1 cellular context compared by ENCODE assay signal in the genomic region with DNA sequence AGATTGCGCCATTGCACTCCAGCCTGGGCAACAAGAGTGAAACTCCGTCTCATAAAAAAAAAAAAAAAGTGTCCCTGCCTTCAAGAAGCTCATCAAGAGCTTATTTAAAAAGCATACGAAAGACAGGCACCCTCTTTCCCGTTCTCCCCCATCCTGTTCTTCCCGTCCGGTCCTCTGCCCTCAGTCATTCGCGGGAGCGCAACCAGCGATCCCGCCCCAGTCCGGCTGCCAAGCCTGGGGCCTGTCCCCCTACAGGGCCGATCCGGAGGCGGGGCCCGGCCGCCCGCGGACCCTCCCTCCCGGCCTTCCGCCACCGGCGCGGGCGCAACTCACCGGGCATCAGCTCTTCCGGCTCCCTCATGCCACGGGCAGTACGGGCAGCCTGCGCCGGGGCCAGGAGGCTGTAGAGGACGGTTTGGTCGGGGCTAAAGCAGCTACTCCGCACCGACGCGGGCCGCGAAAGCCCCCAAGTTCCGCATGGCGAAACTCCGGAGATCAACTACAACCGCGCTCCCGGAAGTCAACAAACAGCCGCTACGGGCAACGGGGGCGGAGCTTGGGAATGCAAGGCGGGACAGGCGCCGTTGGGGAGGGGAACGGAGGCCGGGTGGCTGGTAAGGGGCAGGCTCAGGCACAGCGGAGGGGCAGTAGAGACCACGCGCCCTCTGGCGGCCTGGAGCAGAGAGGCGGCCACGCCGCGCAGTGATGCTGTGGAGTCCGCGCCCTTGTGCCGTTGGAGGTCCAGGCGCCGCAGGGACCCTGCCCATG.
TF ChIP-seq lines count a peak whose summit lies in the region.

RPGR (minus strand) TSS at position 503 of the 768 bp plus-strand sequence; CDS start at position 361, 142 bp downstream.

TF ChIP-seq in GM12878, 131 proteins besides CTCF, POLR2A, EP300 and RAD21 (continued from another document and continues in another):
- TF ChIP-seq BHLHE40 (IDR thresholded peaks at IDR 0.05; ENCODE audit: borderline replicate concordance in 1 of 2, low read depth in 2 of 2, low read length in 1 of 2): peak in 1 of 2 experiments; percentile 32; a peak in 1 of 4 replicates
- TF ChIP-seq, protein P1, sequence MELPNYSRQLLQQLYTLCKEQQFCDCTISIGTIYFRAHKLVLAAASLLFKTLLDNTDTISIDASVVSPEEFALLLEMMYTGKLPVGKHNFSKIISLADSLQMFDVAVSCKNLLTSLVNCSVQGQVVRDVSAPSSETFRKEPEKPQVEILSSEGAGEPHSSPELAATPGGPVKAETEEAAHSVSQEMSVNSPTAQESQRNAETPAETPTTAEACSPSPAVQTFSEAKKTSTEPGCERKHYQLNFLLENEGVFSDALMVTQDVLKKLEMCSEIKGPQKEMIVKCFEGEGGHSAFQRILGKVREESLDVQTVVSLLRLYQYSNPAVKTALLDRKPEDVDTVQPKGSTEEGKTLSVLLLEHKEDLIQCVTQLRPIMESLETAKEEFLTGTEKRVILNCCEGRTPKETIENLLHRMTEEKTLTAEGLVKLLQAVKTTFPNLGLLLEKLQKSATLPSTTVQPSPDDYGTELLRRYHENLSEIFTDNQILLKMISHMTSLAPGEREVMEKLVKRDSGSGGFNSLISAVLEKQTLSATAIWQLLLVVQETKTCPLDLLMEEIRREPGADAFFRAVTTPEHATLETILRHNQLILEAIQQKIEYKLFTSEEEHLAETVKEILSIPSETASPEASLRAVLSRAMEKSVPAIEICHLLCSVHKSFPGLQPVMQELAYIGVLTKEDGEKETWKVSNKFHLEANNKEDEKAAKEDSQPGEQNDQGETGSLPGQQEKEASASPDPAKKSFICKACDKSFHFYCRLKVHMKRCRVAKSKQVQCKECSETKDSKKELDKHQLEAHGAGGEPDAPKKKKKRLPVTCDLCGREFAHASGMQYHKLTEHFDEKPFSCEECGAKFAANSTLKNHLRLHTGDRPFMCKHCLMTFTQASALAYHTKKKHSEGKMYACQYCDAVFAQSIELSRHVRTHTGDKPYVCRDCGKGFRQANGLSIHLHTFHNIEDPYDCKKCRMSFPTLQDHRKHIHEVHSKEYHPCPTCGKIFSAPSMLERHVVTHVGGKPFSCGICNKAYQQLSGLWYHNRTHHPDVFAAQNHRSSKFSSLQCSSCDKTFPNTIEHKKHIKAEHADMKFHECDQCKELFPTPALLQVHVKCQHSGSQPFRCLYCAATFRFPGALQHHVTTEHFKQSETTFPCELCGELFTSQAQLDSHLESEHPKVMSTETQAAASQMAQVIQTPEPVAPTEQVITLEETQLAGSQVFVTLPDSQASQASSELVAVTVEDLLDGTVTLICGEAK (IDR thresholded peaks at IDR 0.05; ENCODE audit: borderline replicate concordance): peak; percentile 68; the same call in 1 of the 2 replicates
- TF ChIP-seq BACH1 (IDR thresholded peaks at IDR 0.05; ENCODE audit: borderline replicate concordance): 0 out of 2 replicates have a peak, but pooled peaks have one; percentile 7
- no peak for TF ChIP-seq POLR2AphosphoS5 (IDR thresholded peaks at IDR 0.05; ENCODE audit: low read length)
- TF ChIP-seq CREM (IDR thresholded peaks at IDR 0.05; ENCODE audit: low read depth): peak; percentile 43; the same call in 1 of the 2 replicates
- no peak; the same call in 1 of the 2 replicates for TF ChIP-seq HCFC1 (IDR thresholded peaks at IDR 0.05; ENCODE audit: low read length)
- no peak for TF ChIP-seq CHD4 (IDR thresholded peaks at IDR 0.05)
- peak; percentile 95 for TF ChIP-seq NKRF (conservative IDR thresholded peaks at IDR 0.05)
- no peak for TF ChIP-seq NR2F1 (conservative IDR thresholded peaks at IDR 0.05)
- no peak for TF ChIP-seq RB1 (IDR thresholded peaks at IDR 0.05; ENCODE audit: borderline replicate concordance)
- no peak for TF ChIP-seq CBX5 (IDR thresholded peaks at IDR 0.05; ENCODE audit: low read depth)
- TF ChIP-seq, protein P2, sequence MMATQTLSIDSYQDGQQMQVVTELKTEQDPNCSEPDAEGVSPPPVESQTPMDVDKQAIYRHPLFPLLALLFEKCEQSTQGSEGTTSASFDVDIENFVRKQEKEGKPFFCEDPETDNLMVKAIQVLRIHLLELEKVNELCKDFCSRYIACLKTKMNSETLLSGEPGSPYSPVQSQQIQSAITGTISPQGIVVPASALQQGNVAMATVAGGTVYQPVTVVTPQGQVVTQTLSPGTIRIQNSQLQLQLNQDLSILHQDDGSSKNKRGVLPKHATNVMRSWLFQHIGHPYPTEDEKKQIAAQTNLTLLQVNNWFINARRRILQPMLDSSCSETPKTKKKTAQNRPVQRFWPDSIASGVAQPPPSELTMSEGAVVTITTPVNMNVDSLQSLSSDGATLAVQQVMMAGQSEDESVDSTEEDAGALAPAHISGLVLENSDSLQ (IDR thresholded peaks at IDR 0.05): 0 out of 2 replicates have a peak, but pooled peaks have one; percentile 5
- peak; percentile 71 for TF ChIP-seq SMC3 (IDR thresholded peaks at IDR 0.05; ENCODE audit: borderline replicate concordance, low read length)
- no peak for TF ChIP-seq POLR2AphosphoS2 (IDR thresholded peaks at IDR 0.05; ENCODE audit: low read depth, low read length)
- TF ChIP-seq JUND (IDR thresholded peaks at IDR 0.05; ENCODE audit: low read depth, low read length): no peak
- TF ChIP-seq CREB1 (IDR thresholded peaks at IDR 0.05; ENCODE audit: low read depth): peak; percentile 51; the same call in 1 of the 2 replicates
- TF ChIP-seq ZNF687 (IDR thresholded peaks at IDR 0.05): no peak
- TF ChIP-seq SPI1 (IDR thresholded peaks at IDR 0.05; ENCODE audit: borderline replicate concordance, insufficient read depth, low read depth, low read length): no peak
- TF ChIP-seq ZNF207 (IDR thresholded peaks at IDR 0.05; ENCODE audit: borderline replicate concordance): no peak
- no peak for TF ChIP-seq BCL11A (IDR thresholded peaks at IDR 0.05; ENCODE audit: low read depth, low read length)
- no peak for TF ChIP-seq REST (IDR thresholded peaks at IDR 0.05; ENCODE audit: low read depth, low read length)
- TF ChIP-seq BRCA1 (IDR thresholded peaks at IDR 0.05; ENCODE audit: low read depth, low read length): no peak
- TF ChIP-seq BCL3 (IDR thresholded peaks at IDR 0.05; ENCODE audit: borderline replicate concordance, insufficient read depth, low read depth, low read length, poor library complexity, severe bottlenecking): no peak
- 0 out of 2 replicates have a peak, but pooled peaks have one; percentile 17 for TF ChIP-seq EED (IDR thresholded peaks at IDR 0.05; ENCODE audit: low read depth)
- TF ChIP-seq, protein P3, sequence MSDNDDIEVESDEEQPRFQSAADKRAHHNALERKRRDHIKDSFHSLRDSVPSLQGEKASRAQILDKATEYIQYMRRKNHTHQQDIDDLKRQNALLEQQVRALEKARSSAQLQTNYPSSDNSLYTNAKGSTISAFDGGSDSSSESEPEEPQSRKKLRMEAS (IDR thresholded peaks at IDR 0.05; ENCODE audit: low read depth, low read length): no peak; the same call in 1 of the 2 replicates
- no peak for TF ChIP-seq RELA (IDR thresholded peaks at IDR 0.05; ENCODE audit: borderline replicate concordance, partially characterized antibody)
- no peak for TF ChIP-seq CBX3 (IDR thresholded peaks at IDR 0.05; ENCODE audit: borderline replicate concordance, low read depth)
- no peak for TF ChIP-seq NR2C2 (IDR thresholded peaks at IDR 0.05; ENCODE audit: borderline replicate concordance, control insufficient read depth, insufficient read length, low read depth)
- TF ChIP-seq YY1 (IDR thresholded peaks at IDR 0.05; ENCODE audit: low read depth, low read length): peak; percentile 75
- TF ChIP-seq GABPA (IDR thresholded peaks at IDR 0.05; ENCODE audit: low read depth): peak; percentile 31; the same call in 1 of the 2 replicates
- no peak for TF ChIP-seq ZNF622 (IDR thresholded peaks at IDR 0.05)
- TF ChIP-seq E2F4 (IDR thresholded peaks at IDR 0.05; ENCODE audit: low read depth, low read length): no peak
- peak; percentile 59; the same call in 1 of the 2 replicates for TF ChIP-seq PAX5 (IDR thresholded peaks at IDR 0.05; ENCODE audit: borderline replicate concordance, low read depth, low read length)
- no peak for TF ChIP-seq ASH2L (IDR thresholded peaks at IDR 0.05; ENCODE audit: borderline replicate concordance, low read depth)
- no peak for TF ChIP-seq ZNF217 (IDR thresholded peaks at IDR 0.05)
- TF ChIP-seq, protein P4, sequence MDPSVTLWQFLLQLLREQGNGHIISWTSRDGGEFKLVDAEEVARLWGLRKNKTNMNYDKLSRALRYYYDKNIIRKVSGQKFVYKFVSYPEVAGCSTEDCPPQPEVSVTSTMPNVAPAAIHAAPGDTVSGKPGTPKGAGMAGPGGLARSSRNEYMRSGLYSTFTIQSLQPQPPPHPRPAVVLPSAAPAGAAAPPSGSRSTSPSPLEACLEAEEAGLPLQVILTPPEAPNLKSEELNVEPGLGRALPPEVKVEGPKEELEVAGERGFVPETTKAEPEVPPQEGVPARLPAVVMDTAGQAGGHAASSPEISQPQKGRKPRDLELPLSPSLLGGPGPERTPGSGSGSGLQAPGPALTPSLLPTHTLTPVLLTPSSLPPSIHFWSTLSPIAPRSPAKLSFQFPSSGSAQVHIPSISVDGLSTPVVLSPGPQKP (IDR thresholded peaks at IDR 0.05; ENCODE audit: low read depth, low read length): peak; percentile 57; the same call in 1 of the 2 replicates
